ENCODE assay signal across 1 cellular context in genomic region chr15:99449514-99449913, GRCh38.
A peak's percentile ranks its signal among the peaks of the same experiment; 100 is the strongest.
TF ChIP-seq lines count a peak whose summit lies in the region.

No MANE protein-coding gene starts in this region.

TF ChIP-seq in IMR-90, 13 proteins besides CTCF, POLR2A, EP300 and RAD21:
- TF ChIP-seq MAFK (IDR thresholded peaks at IDR 0.05; ENCODE audit: low read depth, low read length) (peak; percentile 93), NFE2L2 (IDR thresholded peaks at IDR 0.05; ENCODE audit: low read depth, low read length) (no peak)
TF ChIP-seq in IMR-90: peak in this region for 1.
